In the genomic region with DNA sequence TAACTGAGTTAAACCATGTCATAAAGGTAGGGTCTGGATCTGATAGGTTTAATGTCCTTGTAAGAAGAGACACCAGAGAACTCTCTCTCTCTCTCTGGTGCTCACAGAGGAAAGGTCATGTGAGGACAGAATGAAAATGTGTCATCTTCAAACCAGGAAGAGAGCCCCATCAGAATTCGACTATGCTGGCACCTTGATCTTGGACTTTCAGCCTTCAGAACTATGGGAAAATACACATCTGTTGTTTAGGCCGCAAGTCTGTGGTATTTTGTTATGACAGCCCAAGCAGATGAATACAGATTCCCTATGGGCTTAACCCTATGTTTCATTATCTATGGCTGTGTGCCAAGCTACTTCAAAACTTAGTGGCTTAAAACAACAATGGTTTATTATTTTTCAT, we compare ENCODE assay signal across 22 cellular contexts.
DNase-seq lines count a peak whose midpoint lies in the region; TF ChIP-seq lines count a peak whose summit lies in the region.
"Had no signal": no experiment of that assay in that cellular context is flagged by ENCODE, and none has a peak within 500 bp of the region (broad histone marks: within the 10 kb centered on the region; RNA-seq: fewer than 3 reads in every experiment).

No MANE protein-coding gene starts in this region.

- no peaks in the 10 kb centered on the region for H3K79me2 ChIP-seq in ACC112 (ENCODE audit: control insufficient read depth, insufficient read depth, low read length, unreplicated experiment)

- H3K27ac ChIP-seq in ACC112 (ENCODE audit: low read depth, low read length) (peak overlapping the region; percentile 77), brain microvascular endothelial cell (peak overlapping the region; percentile 42), tibial artery (no peak overlapping the region)
- H3K27ac ChIP-seq: adrenal gland, C4-2B, HL-60 had no signal

- in situ Hi-C loops in brain microvascular endothelial cell (cut with HindIII; ENCODE audit: low pct_ligation_motif_present, low sequenced_read_pairs), result no loop called here

- no peaks in the 10 kb centered on the region for H3K36me3 ChIP-seq in ACC112 (ENCODE audit: insufficient read depth, low read length)
- H3K36me3 ChIP-seq in brain microvascular endothelial cell (replicated peaks), result no peaks in the 10 kb centered on the region
- H3K36me3 ChIP-seq in tibial artery, result no peaks in the 10 kb centered on the region
- H3K36me3 ChIP-seq: adrenal gland, vagina had no signal

- intact Hi-C loops in tibial artery (cut with DNase I; ENCODE audit: low total_unique reads), result no loop called here

- peak overlapping the region; percentile 50 for H2AFZ ChIP-seq in ACC112 (ENCODE audit: low read length, unreplicated experiment)

- H3K27me3 ChIP-seq in ACC112 (ENCODE audit: insufficient read depth, low read length) (no peaks in the 10 kb centered on the region), brain microvascular endothelial cell (replicated peaks) (no peaks in the 10 kb centered on the region), tibial artery (no peaks in the 10 kb centered on the region)
- H3K27me3 ChIP-seq: adrenal gland, vagina had no signal

- no peaks in the 10 kb centered on the region for H3K9me3 ChIP-seq in tibial artery
- H3K9me3 ChIP-seq: adrenal gland, vagina had no signal

- no peak for TF ChIP-seq CTCF in brain microvascular endothelial cell (IDR thresholded peaks at IDR 0.05; ENCODE audit: low read depth, low read length, missing control alignments)
- no peak for TF ChIP-seq CTCF in fibroblast of the aortic adventitia (IDR thresholded peaks at IDR 0.05; ENCODE audit: insufficient read depth, low read length)
- no peak for TF ChIP-seq CTCF in tibial artery (IDR thresholded peaks at IDR 0.05)

- DNase-seq in HT1080 (ENCODE audit: low read depth) (peak; percentile 36), brain microvascular endothelial cell (peak; percentile 60), fibroblast of the aortic adventitia (ENCODE audit: low read depth) (peak; percentile 17), DMS79 (lab: John Stamatoyannopoulos, UW) (no peak), NCI-H2196 (lab: John Stamatoyannopoulos, UW; ENCODE audit: unreplicated experiment) (no peak), tibial artery (no peak)
- no peak for DNase-seq in stimulated activated CD4-positive, alpha-beta T cell treated with anti-CD3 and anti-CD28 coated beads, Interleukin-4, amount 100 ng/mL, for 4 hours
- DNase-seq: activated CD4-positive, alpha-beta T cell treated with anti-CD3 and anti-CD28 coated beads for 48 hours; activated effector memory CD4-positive, alpha-beta T cell treated with Interleukin-2 at 50 U/mL for 16 hours; adrenal gland; cerebellar nuclear complex; KBM-7; left colon; NCI-H1092 treated with DMSO at 0.1 percent for 48 hours; NCI-H2081; NCI-H524; small intestine; stimulated activated CD4-positive, alpha-beta T cell treated with anti-CD3 and anti-CD28 coated beads, Interleukin-4, amount 100 ng/mL, for 24 hours had no signal

- H3K4me3 ChIP-seq in ACC112 (ENCODE audit: low read depth, low read length), result no peak overlapping the region
- no peak overlapping the region for H3K4me3 ChIP-seq in brain microvascular endothelial cell (ENCODE audit: low read depth, low read length)
- H3K4me3 ChIP-seq in fibroblast of the aortic adventitia (ENCODE audit: low read depth, low read length), result no peak overlapping the region
- no peak overlapping the region for H3K4me3 ChIP-seq in tibial artery
- H3K4me3 ChIP-seq: adrenal gland, vagina had no signal

- H3K4me1 ChIP-seq in ACC112 (ENCODE audit: control insufficient read depth, insufficient read depth, low read length, unreplicated experiment), result peaks cover 52% of the 10 kb centered on the region
- peaks cover 0 to 18% (median 7%) of the 10 kb centered on the region in 4 donors for H3K4me1 ChIP-seq in tibial artery

Comparison
In these comparisons a context has a peak if more than half of its experiments do, and no peak if none do; other contexts are left out.
1. H3K27ac ChIP-seq: peak in ACC112 (single experiment) and brain microvascular endothelial cell (single experiment); none in tibial artery (0 of 2).
2. DNase-seq: peak in HT1080 (single experiment), brain microvascular endothelial cell (single experiment) and fibroblast of the aortic adventitia (single experiment); none in DMS79 (single experiment), NCI-H2196 (single experiment), stimulated activated CD4-positive, alpha-beta T cell treated with anti-CD3 and anti-CD28 coated beads, Interleukin-4, amount 100 ng/mL, for 4 hours (0 of 2) and tibial artery (0 of 2).